In the genomic region with DNA sequence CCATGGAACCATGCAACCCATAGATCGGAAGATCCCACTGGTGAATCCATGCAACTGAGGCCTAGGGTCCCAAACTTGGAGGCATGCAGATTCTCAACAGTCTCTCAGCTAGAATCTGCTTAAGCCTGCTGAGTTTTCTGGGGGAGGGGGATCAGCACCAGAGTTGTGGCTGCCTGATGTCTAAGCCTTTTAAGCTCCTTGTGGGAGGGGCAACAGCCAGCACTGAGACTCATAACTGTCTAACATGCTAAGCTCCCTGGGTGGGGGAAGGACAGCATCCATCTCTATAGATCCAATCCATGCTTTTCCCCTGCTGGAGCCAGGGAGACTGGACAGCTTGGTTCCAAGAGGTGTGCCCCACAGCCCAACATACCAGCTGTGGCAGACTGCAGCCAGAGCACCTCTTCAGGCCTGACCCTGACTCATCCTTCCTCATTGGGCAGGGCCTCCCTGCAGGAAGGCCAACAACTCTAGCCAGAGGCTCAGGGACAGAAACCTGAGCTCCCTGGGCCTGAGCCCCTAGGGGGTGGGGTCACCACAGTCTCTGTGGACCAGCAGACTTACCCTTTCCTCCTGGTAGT, we compare ENCODE assay signal across 21 cellular contexts.
DNase-seq lines count a peak whose midpoint lies in the region; ATAC-seq and TF ChIP-seq lines count a peak whose summit lies in the region.
"Had no signal": no experiment of that assay in that cellular context is flagged by ENCODE, and none has a peak within 500 bp of the region (broad histone marks: within the 10 kb centered on the region; RNA-seq: fewer than 3 reads in every experiment).

No MANE protein-coding gene starts in this region.

- H4K20me1 ChIP-seq in IMR-90 (ENCODE audit: insufficient read depth, low read length) (no peaks in the 10 kb centered on the region), mammary epithelial cell (ENCODE audit: insufficient read depth, low read length) (no peaks in the 10 kb centered on the region)

- H3K79me2 ChIP-seq in mammary epithelial cell (ENCODE audit: insufficient read depth, low read length) (no peaks in the 10 kb centered on the region), mesendoderm (ENCODE audit: control insufficient read depth, insufficient read depth, low read length) (no peaks in the 10 kb centered on the region)

- CTCF ChIA-PET in IMR-90 (lab: Yijun Ruan, JAX) = no interaction called here
- CTCF ChIA-PET in mammary epithelial cell (lab: Charles Lee; ENCODE audit: low non-redundant PET) = no interaction called here

- H3K4me3 ChIP-seq in IMR-90 (ENCODE audit: insufficient read depth, low read depth, low read length) (no peak overlapping the region), mammary epithelial cell (replicated peaks in 1 of 3; ENCODE audit: insufficient read depth in 1 of 3, low read depth in 2 of 3, low read length in 3 of 3) (no peak overlapping the region), mesendoderm (ENCODE audit: low read length) (no peak overlapping the region)
- H3K4me3 ChIP-seq: right atrium auricular region, suprapubic skin had no signal

- DNase-seq in EL = peak; percentile 51
- DNase-seq in IMR-90 = peak; percentile 20
- DNase-seq in mammary epithelial cell = peak; percentile 33
- peak; percentile 41 for DNase-seq in mesendoderm
- DNase-seq in NCI-H1105 (lab: John Stamatoyannopoulos, UW) = no peak
- no peak for DNase-seq in anterior cingulate cortex (lab: John Stamatoyannopoulos, UW)
- no peak for DNase-seq in T-helper 9 cell
- DNase-seq: activated CD4-positive, alpha-beta T cell treated with anti-CD3 and anti-CD28 coated beads, Interleukin-2, amount 50 U/mL, for 1 hour; activated naive CD4-positive, alpha-beta T cell treated with anti-CD3 and anti-CD28 coated beads, Interleukin-2, amount 50 U/mL, for 16 hours; aorta; central memory CD4-positive, alpha-beta T cell; Karpas-422; naive thymus-derived CD8-positive, alpha-beta T cell; NCI-H1048; NCI-H1930; stimulated activated CD4-positive, alpha-beta T cell treated with anti-CD3 and anti-CD28 coated beads, Interleukin-4, amount 100 ng/mL, for 24 hours; stimulated activated naive B cell treated with anti-CD40 and anti-IgM and Interleukin-4, amounts not matched to agents 10 μg/mL and 1 μg/mL and 100 μg/mL, for 72 hours had no signal

- H3K27me3 ChIP-seq in IMR-90 (ENCODE audit: control insufficient read depth, insufficient read depth, low read length) = no peaks in the 10 kb centered on the region
- no peaks in the 10 kb centered on the region for H3K27me3 ChIP-seq in mammary epithelial cell (ENCODE audit: insufficient read depth, low read length)
- H3K27me3 ChIP-seq in mesendoderm (ENCODE audit: insufficient read depth, low read length, poor library complexity) = no peaks in the 10 kb centered on the region
- H3K27me3 ChIP-seq: right atrium auricular region, suprapubic skin had no signal

- peak overlapping the region in 1 of 2 experiments; percentile 53; a peak in 1 of 4 replicates for H4K8ac ChIP-seq in IMR-90 (ENCODE audit: low read depth in 2 of 2, low read length in 2 of 2)
- H4K8ac ChIP-seq in mesendoderm (ENCODE audit: low read depth, low read length) = no peak overlapping the region

- H3K4me2 ChIP-seq in IMR-90 (ENCODE audit: low read depth, low read length) (no peak overlapping the region), mammary epithelial cell (ENCODE audit: insufficient read depth, low read depth, low read length) (no peak overlapping the region), mesendoderm (ENCODE audit: low read length) (no peak overlapping the region)

- no peak overlapping the region; the same call in 1 of the 2 replicates for H3K14ac ChIP-seq in IMR-90 (replicated peaks; ENCODE audit: low read depth, low read length)

- H2AK5ac ChIP-seq in IMR-90 (ENCODE audit: low read depth, low read length) (no peak overlapping the region), mesendoderm (ENCODE audit: low read length) (no peak overlapping the region)

- peaks cover 6% of the 10 kb centered on the region; the same call in 1 of the 2 replicates for H3K4me1 ChIP-seq in IMR-90 (ENCODE audit: control insufficient read depth, insufficient read depth, low read length)
- no peaks in the 10 kb centered on the region for H3K4me1 ChIP-seq in mammary epithelial cell (ENCODE audit: insufficient read depth, low read length)
- H3K4me1 ChIP-seq in mesendoderm (ENCODE audit: control insufficient read depth, low read depth, low read length) = no peaks in the 10 kb centered on the region
- H3K4me1 ChIP-seq: right atrium auricular region, suprapubic skin had no signal

- H3K27ac ChIP-seq in IMR-90 (ENCODE audit: insufficient read depth, low read length) (no peak overlapping the region), mammary epithelial cell (ENCODE audit: insufficient read depth, low read depth, low read length) (no peak overlapping the region), mesendoderm (ENCODE audit: low read depth, low read length) (no peak overlapping the region)
- H3K27ac ChIP-seq: C4-2B, right atrium auricular region, suprapubic skin had no signal

- H2AK9ac ChIP-seq in IMR-90 (replicated peaks; ENCODE audit: low read depth, low read length, poor library complexity) = no peak overlapping the region

- in situ Hi-C loops in IMR-90 (cut with MboI; ENCODE audit: low sequenced_read_pairs) = no loop called here
- in situ Hi-C loops in mammary epithelial cell (cut with MboI; ENCODE audit: low sequenced_read_pairs in 2 of 2) = no loop called here

- H2BK120ac ChIP-seq in IMR-90 (ENCODE audit: low read depth, low read length) = no peak overlapping the region
- H2BK120ac ChIP-seq in mesendoderm (ENCODE audit: low read depth, low read length) = no peak overlapping the region

- H4K5ac ChIP-seq in IMR-90 (ENCODE audit: low read depth, low read length) (no peak overlapping the region), mesendoderm (ENCODE audit: low read length) (no peak overlapping the region)

- peak; percentile 50 for ATAC-seq in IMR-90 (ENCODE audit: low read depth)
- ATAC-seq: naive thymus-derived CD8-positive, alpha-beta T cell; stimulated activated naive B cell treated with anti-CD40 and anti-IgM and Interleukin-4, amounts not matched to agents 10 μg/mL and 1 μg/mL and 100 μg/mL, for 72 hours; WTC11 had no signal

- H3K18ac ChIP-seq in IMR-90 (ENCODE audit: low read depth, low read length) (no peak overlapping the region), mesendoderm (ENCODE audit: low read length) (no peak overlapping the region)

- BruUV-seq in IMR-90 (replicated peaks; lab: Mats Ljungman, UMichigan) = no TSS peak
- BruUV-seq in mammary epithelial cell (replicated peaks; lab: Mats Ljungman, UMichigan) = no TSS peak

- TF ChIP-seq CTCF in IMR-90 (conservative IDR thresholded peaks at IDR 0.05; ENCODE audit: low read depth, low read length) = no peak
- TF ChIP-seq CTCF in mammary epithelial cell (conservative IDR thresholded peaks at IDR 0.05 in 1 of 2, IDR thresholded peaks at IDR 0.05 in 1 of 2; ENCODE audit: extremely low read depth in 1 of 2, insufficient read depth in 1 of 2, low read depth in 1 of 2, low read length in 2 of 2) = no peak

- TF ChIP-seq RAD21 in IMR-90 (IDR thresholded peaks at IDR 0.05; ENCODE audit: low read length) = no peak

- intact Hi-C loops in IMR-90 (cut with micrococcal nuclease) = no loop called here
- intact Hi-C loops in mammary epithelial cell (cut with micrococcal nuclease) = no loop called here

- H2BK15ac ChIP-seq in IMR-90 (ENCODE audit: low read depth, low read length) (no peak overlapping the region), mesendoderm (replicated peaks; ENCODE audit: low read depth) (no peak overlapping the region)

- H3K9ac ChIP-seq in IMR-90 (ENCODE audit: low read depth, low read length) (no peak overlapping the region), mammary epithelial cell (ENCODE audit: insufficient read depth, low read length) (no peak overlapping the region), mesendoderm (ENCODE audit: low read length) (no peak overlapping the region)

- POLR2A ChIA-PET in IMR-90 (lab: Charles Lee; ENCODE audit: unreplicated experiment) = interaction anchor here (0.5 kb wide), 1 partner anchor 889 kb away, joined by 5 read pairs; no protein-coding TSS in a partner anchor

- H3K36me3 ChIP-seq in IMR-90 (ENCODE audit: control insufficient read depth, insufficient read depth, low read length) (no peaks in the 10 kb centered on the region), mammary epithelial cell (ENCODE audit: insufficient read depth, low read length) (no peaks in the 10 kb centered on the region), mesendoderm (ENCODE audit: control insufficient read depth, insufficient read depth, low read length) (no peaks in the 10 kb centered on the region)
- H3K36me3 ChIP-seq: right atrium auricular region, suprapubic skin had no signal

- no peak for TF ChIP-seq POLR2A in IMR-90 (IDR thresholded peaks at IDR 0.05; ENCODE audit: low read depth, low read length)

- no CpG with 5 or more reads among the region's 1 CpG for WGBS in IMR-90 (ENCODE audit: extremely low coverage in 2 of 2, insufficient read length in 1 of 2), 2 experiments
- WGBS in mammary epithelial cell (ENCODE audit: low coverage, missing lambda C conversion rate) = 100% methylated on average over 1 of the region's 1 CpG
- no CpG with 5 or more reads among the region's 1 CpG for WGBS in mesendoderm (ENCODE audit: extremely low coverage, insufficient coverage, low lambda C conversion rate)

- H3K23ac ChIP-seq in IMR-90 (ENCODE audit: low read depth, low read length) = no peak overlapping the region
- H3K23ac ChIP-seq in mesendoderm (ENCODE audit: low read length) = no peak overlapping the region

- H3K9me3 ChIP-seq in IMR-90 (ENCODE audit: control insufficient read depth, insufficient read depth, low read length) (no peaks in the 10 kb centered on the region), mammary epithelial cell (replicated peaks; ENCODE audit: insufficient read depth, low read length) (no peaks in the 10 kb centered on the region)
- H3K9me3 ChIP-seq: right atrium auricular region, suprapubic skin had no signal

- no peak overlapping the region for H2BK20ac ChIP-seq in IMR-90 (ENCODE audit: low read depth, low read length)

- H2BK5ac ChIP-seq in IMR-90 (ENCODE audit: low read depth, low read length, poor library complexity, severe bottlenecking) (no peak overlapping the region), mesendoderm (ENCODE audit: low read length) (no peak overlapping the region)

- dilution Hi-C loops in IMR-90 (cut with HindIII; ENCODE audit: low sequenced_read_pairs, unreplicated experiment) (no loop called here), mammary epithelial cell (cut with HindIII; ENCODE audit: low sequenced_read_pairs) (no loop called here)

- no peak overlapping the region for H3K4ac ChIP-seq in IMR-90 (ENCODE audit: low read depth, low read length)
- no peak overlapping the region for H3K4ac ChIP-seq in mesendoderm (ENCODE audit: low read depth, low read length)

- no peak overlapping the region for H2AFZ ChIP-seq in IMR-90 (replicated peaks; ENCODE audit: low read length, poor library complexity)
- no peak overlapping the region for H2AFZ ChIP-seq in mammary epithelial cell (ENCODE audit: low read depth, low read length)

- H4K91ac ChIP-seq in IMR-90 (ENCODE audit: insufficient read depth, low read depth, low read length) = no peak overlapping the region

- H3K56ac ChIP-seq in IMR-90 (ENCODE audit: extremely low read depth, insufficient read depth, low read length) (no peak overlapping the region), mesendoderm (ENCODE audit: low read length) (no peak overlapping the region)

- H3K79me1 ChIP-seq in IMR-90 (ENCODE audit: low read depth in 1 of 2, low read length in 2 of 2) (no peaks in the 10 kb centered on the region), mesendoderm (ENCODE audit: low read length) (no peaks in the 10 kb centered on the region)

- no peaks in the 10 kb centered on the region; the same call in 1 of the 2 replicates for H3K9me1 ChIP-seq in IMR-90 (ENCODE audit: insufficient read depth, low read length)

Comparison
In these comparisons a context has a peak if more than half of its experiments do, and no peak if none do; other contexts are left out.
1. DNase-seq: peak in EL (single experiment), IMR-90 (single experiment), mammary epithelial cell (single experiment) and mesendoderm (single experiment); none in NCI-H1105 (single experiment), anterior cingulate cortex (0 of 58) and T-helper 9 cell (single experiment).